In the genomic region with DNA sequence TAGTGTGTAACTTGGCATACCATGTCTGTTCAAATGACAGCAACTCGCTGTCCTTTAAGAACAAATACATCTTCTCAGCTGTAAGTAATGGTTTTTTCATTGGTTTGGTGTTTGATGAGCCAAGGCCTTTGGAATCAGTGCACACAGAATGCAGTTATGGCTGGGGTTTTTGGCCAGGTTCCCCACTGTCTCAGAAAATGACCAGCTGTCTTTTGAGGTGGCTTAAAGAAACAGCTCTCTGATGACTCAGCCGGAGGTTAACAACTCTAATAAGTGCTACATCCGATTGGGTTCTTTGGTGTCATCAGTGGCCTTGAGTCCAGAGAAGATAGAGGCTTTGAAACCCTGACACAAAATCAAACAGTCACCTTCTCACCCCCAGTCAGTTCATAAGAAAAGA, we compare ENCODE assay signal across 24 cellular contexts.
DNase-seq lines count a peak whose midpoint lies in the region; ATAC-seq and TF ChIP-seq lines count a peak whose summit lies in the region.
"Had no signal": no experiment of that assay in that cellular context is flagged by ENCODE, and none has a peak within 500 bp of the region (broad histone marks: within the 10 kb centered on the region; RNA-seq: fewer than 3 reads in every experiment).

No MANE protein-coding gene starts in this region.

- in situ Hi-C loops in astrocyte of the spinal cord (cut with HindIII; ENCODE audit: low sequenced_read_pairs): no loop called here

- H3K4me3 Mint-ChIP-seq in WTC11: no peak overlapping the region
- H3K4me3 Mint-ChIP-seq: activated naive CD8-positive, alpha-beta T cell treated with anti-CD3 and anti-CD28 coated beads, Interleukin-2, amount 50 U/mL, for 24 hours; B cell had no signal

- H3K4me1 Mint-ChIP-seq in WTC11: no peaks in the 10 kb centered on the region
- H3K4me1 Mint-ChIP-seq: activated naive CD8-positive, alpha-beta T cell treated with anti-CD3 and anti-CD28 coated beads, Interleukin-2, amount 50 U/mL, for 24 hours; B cell had no signal

- H3K27ac Mint-ChIP-seq in WTC11: no peak overlapping the region
- H3K27ac Mint-ChIP-seq: activated naive CD8-positive, alpha-beta T cell treated with anti-CD3 and anti-CD28 coated beads, Interleukin-2, amount 50 U/mL, for 24 hours; B cell had no signal

- no peaks in the 10 kb centered on the region for H3K27me3 Mint-ChIP-seq in WTC11 (ENCODE audit: low read depth)
- H3K27me3 Mint-ChIP-seq: activated naive CD8-positive, alpha-beta T cell treated with anti-CD3 and anti-CD28 coated beads, Interleukin-2, amount 50 U/mL, for 24 hours; B cell had no signal

- H3K4me1 ChIP-seq in right cardiac atrium (ENCODE audit: control insufficient read depth, insufficient read depth, low read length) (no peaks in the 10 kb centered on the region), testis (no peaks in the 10 kb centered on the region)
- H3K4me1 ChIP-seq: Caco-2, vagina had no signal

- DNase-seq in NK-92 treated with Interleukin-12 subunit alpha and Interleukin-12 subunit beta, amount 100 ng/mL, for 24 hours (lab: John Stamatoyannopoulos, UW): peak; percentile 6
- DNase-seq in NK-92 (lab: John Stamatoyannopoulos, UW; ENCODE audit: unreplicated experiment) (no peak), astrocyte of the spinal cord (ENCODE audit: low read depth, low spot score) (peak; percentile 52), right cardiac atrium (peak; percentile 26 to 70 (median 49)), testis (peak; percentile 13), WTC11 (ENCODE audit: low spot score) (no peak)
- DNase-seq: 8988T; activated CD4-positive, alpha-beta T cell treated with anti-CD3 and anti-CD28 coated beads, Interleukin-2, amount 50 U/mL, for 4 hours; activated CD8-positive, alpha-beta memory T cell treated with anti-CD3 and anti-CD28 coated beads, Interleukin-2, amount 50 U/mL, for 48 hours; activated effector memory CD4-positive, alpha-beta T cell treated with anti-CD3 and anti-CD28 coated beads, Interleukin-2, amount 50 U/mL, for 16 hours; activated naive CD8-positive, alpha-beta T cell treated with anti-CD3 and anti-CD28 coated beads, Interleukin-2, amount 50 U/mL, for 24 hours; Caco-2; dermis blood vessel endothelial cell; EL; IMR-90; NCI-H1436; NCI-H2171; PC-9; T-helper 2 cell had no signal

- H3K36me3 Mint-ChIP-seq in WTC11: no peaks in the 10 kb centered on the region

- POLR2A ChIA-PET in WTC11 (lab: Charles Lee): no interaction called here

- CTCF ChIA-PET in WTC11 (lab: Charles Lee): interaction anchor here (2.1 kb wide), 1 partner anchor 168 kb away, joined by 8 read pairs; no protein-coding TSS in a partner anchor

- no peak overlapping the region for H3K4me3 ChIP-seq in astrocyte of the spinal cord (ENCODE audit: low read depth, low read length)
- no peak overlapping the region for H3K4me3 ChIP-seq in right cardiac atrium (ENCODE audit: low read length)
- H3K4me3 ChIP-seq in testis: no peak overlapping the region
- H3K4me3 ChIP-seq: PC-9, vagina had no signal

- no peak for TF ChIP-seq POLR2A in testis (IDR thresholded peaks at IDR 0.05)

- no peaks in the 10 kb centered on the region for H3K36me3 ChIP-seq in testis (ENCODE audit: low read depth, missing control alignments)
- H3K36me3 ChIP-seq: neutrophil, vagina had no signal

- H3K27me3 ChIP-seq in right cardiac atrium (ENCODE audit: control insufficient read depth, insufficient read depth) (no peaks in the 10 kb centered on the region), testis (no peaks in the 10 kb centered on the region)
- H3K27me3 ChIP-seq: neutrophil, vagina had no signal

- TF ChIP-seq CTCF in astrocyte of the spinal cord (IDR thresholded peaks at IDR 0.05; ENCODE audit: low read depth, low read length) (no peak), testis (IDR thresholded peaks at IDR 0.05) (no peak), WTC11 (IDR thresholded peaks at IDR 0.05) (no peak)

- H3K9me3 ChIP-seq in right cardiac atrium (ENCODE audit: control insufficient read depth, low read length) (no peaks in the 10 kb centered on the region), testis (no peaks in the 10 kb centered on the region)
- H3K9me3 ChIP-seq: neutrophil, vagina had no signal

- H3K27ac ChIP-seq in right cardiac atrium (ENCODE audit: low read length) (no peak overlapping the region), testis (no peak overlapping the region)
- H3K27ac ChIP-seq: neutrophil, PC-9, vagina had no signal

- intact Hi-C loops in right cardiac atrium (cut with DNase I) (no loop called here), testis (cut with DNase I; ENCODE audit: low total_unique reads) (no loop called here)

- H3K9me3 Mint-ChIP-seq in WTC11: peaks cover 8% of the 10 kb centered on the region

- WGBS in right cardiac atrium: 38% methylated on average over 3 of the region's 3 CpGs
- WGBS in testis, 2 donors: 50 to 56% methylated on average over 3 of the region's 3 CpGs

- peak; percentile 66 to 69 for ATAC-seq in right cardiac atrium
- no peak for ATAC-seq in GM18868 (IDR thresholded peaks at IDR 0.05; ENCODE audit: unreplicated experiment)
- no peak for ATAC-seq in WTC11
- no peak for ATAC-seq in GM19023 (IDR thresholded peaks at IDR 0.05; ENCODE audit: unreplicated experiment)
- ATAC-seq: activated naive CD8-positive, alpha-beta T cell treated with anti-CD3 and anti-CD28 coated beads, Interleukin-2, amount 50 U/mL, for 24 hours had no signal

TF ChIP-seq in WTC11, 78 proteins besides CTCF, POLR2A, EP300 and RAD21:
- TF ChIP-seq, protein P1, sequence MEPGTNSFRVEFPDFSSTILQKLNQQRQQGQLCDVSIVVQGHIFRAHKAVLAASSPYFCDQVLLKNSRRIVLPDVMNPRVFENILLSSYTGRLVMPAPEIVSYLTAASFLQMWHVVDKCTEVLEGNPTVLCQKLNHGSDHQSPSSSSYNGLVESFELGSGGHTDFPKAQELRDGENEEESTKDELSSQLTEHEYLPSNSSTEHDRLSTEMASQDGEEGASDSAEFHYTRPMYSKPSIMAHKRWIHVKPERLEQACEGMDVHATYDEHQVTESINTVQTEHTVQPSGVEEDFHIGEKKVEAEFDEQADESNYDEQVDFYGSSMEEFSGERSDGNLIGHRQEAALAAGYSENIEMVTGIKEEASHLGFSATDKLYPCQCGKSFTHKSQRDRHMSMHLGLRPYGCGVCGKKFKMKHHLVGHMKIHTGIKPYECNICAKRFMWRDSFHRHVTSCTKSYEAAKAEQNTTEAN (CRISPR knock-in tag; IDR thresholded peaks at IDR 0.05): no peak
- TF ChIP-seq ZNF423 (CRISPR knock-in tag; IDR thresholded peaks at IDR 0.05) (no peak), TP53 (CRISPR knock-in tag; IDR thresholded peaks at IDR 0.05) (no peak), JUN (CRISPR knock-in tag; IDR thresholded peaks at IDR 0.05) (no peak), NFE2L1 (CRISPR knock-in tag; IDR thresholded peaks at IDR 0.05) (no peak)
- TF ChIP-seq, protein P2, sequence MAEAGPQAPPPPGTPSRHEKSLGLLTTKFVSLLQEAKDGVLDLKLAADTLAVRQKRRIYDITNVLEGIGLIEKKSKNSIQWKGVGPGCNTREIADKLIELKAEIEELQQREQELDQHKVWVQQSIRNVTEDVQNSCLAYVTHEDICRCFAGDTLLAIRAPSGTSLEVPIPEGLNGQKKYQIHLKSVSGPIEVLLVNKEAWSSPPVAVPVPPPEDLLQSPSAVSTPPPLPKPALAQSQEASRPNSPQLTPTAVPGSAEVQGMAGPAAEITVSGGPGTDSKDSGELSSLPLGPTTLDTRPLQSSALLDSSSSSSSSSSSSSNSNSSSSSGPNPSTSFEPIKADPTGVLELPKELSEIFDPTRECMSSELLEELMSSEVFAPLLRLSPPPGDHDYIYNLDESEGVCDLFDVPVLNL (CRISPR knock-in tag; IDR thresholded peaks at IDR 0.05; ENCODE audit: borderline replicate concordance, low read depth): no peak

Comparison
In these comparisons a context has a peak if more than half of its experiments do, and no peak if none do; other contexts are left out.
1. DNase-seq: peak in NK-92 treated with Interleukin-12 subunit alpha and Interleukin-12 subunit beta, amount 100 ng/mL, for 24 hours (single experiment), astrocyte of the spinal cord (single experiment), right cardiac atrium (3 of 3) and testis (single experiment); none in NK-92 (single experiment) and WTC11 (single experiment).
2. ATAC-seq: peak in right cardiac atrium (2 of 2); none in GM18868 (single experiment), WTC11 (single experiment) and GM19023 (single experiment).